Comparison of ENCODE assay signal across 12 cellular contexts in the genomic region with DNA sequence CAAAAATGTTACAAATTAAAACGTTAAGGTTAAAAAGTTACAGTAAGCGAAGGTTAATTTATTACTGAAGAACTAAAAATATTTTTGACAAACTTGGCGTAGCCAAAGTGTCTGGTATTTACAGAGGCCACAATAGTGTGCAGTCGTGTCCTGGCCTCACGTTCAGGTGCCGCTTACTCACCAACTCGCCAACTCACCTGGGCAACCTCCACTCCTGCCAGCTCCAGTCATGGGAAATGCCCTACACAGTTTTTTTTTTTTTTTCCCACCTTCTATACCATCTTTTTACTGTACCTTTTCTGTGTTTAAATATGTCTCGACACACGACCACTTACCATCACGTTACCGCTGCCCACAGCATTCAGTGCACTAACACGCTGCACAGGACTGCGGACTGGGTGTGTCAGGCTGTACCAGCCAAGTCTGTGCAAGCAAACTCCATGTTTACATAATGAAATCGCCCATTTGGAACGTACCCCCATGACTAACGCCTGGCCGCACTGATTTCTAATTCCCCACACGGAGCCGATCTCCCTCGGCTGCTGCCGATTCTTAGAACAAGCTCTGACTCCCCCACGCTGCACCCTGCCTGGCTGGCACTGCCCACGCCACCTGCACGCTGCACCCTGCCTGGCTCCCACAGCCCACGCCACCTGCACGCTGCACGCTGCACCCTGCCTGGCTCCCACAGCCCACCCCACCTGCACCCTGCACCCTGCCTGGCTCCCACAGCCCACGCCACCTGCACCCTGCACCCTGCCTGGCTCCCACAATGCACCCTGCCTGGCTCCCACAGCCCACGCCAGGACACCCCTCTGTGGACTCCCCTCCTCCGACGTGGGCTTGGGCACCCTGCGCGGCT.
DNase-seq lines count a peak whose midpoint lies in the region; ATAC-seq and TF ChIP-seq lines count a peak whose summit lies in the region.
"Had no signal": no experiment of that assay in that cellular context is flagged by ENCODE, and none has a peak within 500 bp of the region (broad histone marks: within the 10 kb centered on the region; RNA-seq: fewer than 3 reads in every experiment).

No MANE protein-coding gene starts in this region.

- no peak overlapping the region for H3K27ac Mint-ChIP-seq in activated CD8-positive, alpha-beta T cell treated with anti-CD3 and anti-CD28 coated beads, Interleukin-2, amount 10 ng/mL, durations not matched to agents 7 days and 5 days
- H3K27ac Mint-ChIP-seq: activated CD4-positive, alpha-beta T cell treated with anti-CD3 and anti-CD28 coated beads, Interleukin-2, amount 10 ng/mL, durations not matched to agents 7 days and 5 days had no signal

- no peak for TF ChIP-seq CTCF in stomach (IDR thresholded peaks at IDR 0.05)

- H3K4me1 ChIP-seq in stomach (peaks cover 9 to 14% (median 13%) of the 10 kb centered on the region in 4 donors), HAP-1 (no peaks in the 10 kb centered on the region)
- H3K4me1 ChIP-seq: heart left ventricle had no signal

- H3K27ac ChIP-seq in stomach: peak overlapping the region; percentile 66 to 85 (median 81)
- H3K27ac ChIP-seq: heart left ventricle had no signal

- H3K9me3 Mint-ChIP-seq in activated CD8-positive, alpha-beta T cell treated with anti-CD3 and anti-CD28 coated beads, Interleukin-2, amount 10 ng/mL, durations not matched to agents 7 days and 5 days (ENCODE audit: insufficient read depth): no peaks in the 10 kb centered on the region
- H3K9me3 Mint-ChIP-seq: activated CD4-positive, alpha-beta T cell treated with anti-CD3 and anti-CD28 coated beads, Interleukin-2, amount 10 ng/mL, durations not matched to agents 7 days and 5 days; neural crest cell had no signal

- H3K4me3 Mint-ChIP-seq in activated CD8-positive, alpha-beta T cell treated with anti-CD3 and anti-CD28 coated beads, Interleukin-2, amount 10 ng/mL, durations not matched to agents 7 days and 5 days: no peak overlapping the region
- H3K4me3 Mint-ChIP-seq: activated CD4-positive, alpha-beta T cell treated with anti-CD3 and anti-CD28 coated beads, Interleukin-2, amount 10 ng/mL, durations not matched to agents 7 days and 5 days; neural crest cell had no signal

- POLR2A ChIA-PET in activated CD8-positive, alpha-beta T cell treated with anti-CD3 and anti-CD28 coated beads, Interleukin-2, amount 10 ng/mL, durations not matched to agents 7 days and 5 days (lab: Charles Lee): no interaction called here

- H3K27me3 Mint-ChIP-seq in activated CD8-positive, alpha-beta T cell treated with anti-CD3 and anti-CD28 coated beads, Interleukin-2, amount 10 ng/mL, durations not matched to agents 7 days and 5 days (ENCODE audit: low read depth): no peaks in the 10 kb centered on the region
- H3K27me3 Mint-ChIP-seq: activated CD4-positive, alpha-beta T cell treated with anti-CD3 and anti-CD28 coated beads, Interleukin-2, amount 10 ng/mL, durations not matched to agents 7 days and 5 days had no signal

- DNase-seq in HK-2 (ENCODE audit: unreplicated experiment) (peak; percentile 57), glomerular visceral epithelial cell (ENCODE audit: extremely low spot score) (peak; percentile 91), stomach (peak; percentile 73), HAP-1 (ENCODE audit: low spot score in 2 of 2) (no peak), OCI-M1 (lab: John Stamatoyannopoulos, UW) (no peak)
- DNase-seq in activated CD8-positive, alpha-beta T cell treated with anti-CD3 and anti-CD28 coated beads, Interleukin-2, amount 10 ng/mL, durations not matched to agents 7 days and 5 days: no peak
- DNase-seq: activated CD4-positive, alpha-beta T cell treated with anti-CD3 and anti-CD28 coated beads, Interleukin-2, amount 10 ng/mL, durations not matched to agents 7 days and 5 days; amniotic stem cell; heart left ventricle had no signal

- no peak for TF ChIP-seq POLR2A in stomach (IDR thresholded peaks at IDR 0.05)

- TF ChIP-seq EP300 in stomach (IDR thresholded peaks at IDR 0.05): no peak

- H3K4me1 Mint-ChIP-seq in activated CD8-positive, alpha-beta T cell treated with anti-CD3 and anti-CD28 coated beads, Interleukin-2, amount 10 ng/mL, durations not matched to agents 7 days and 5 days (ENCODE audit: low read depth): peaks cover 13% of the 10 kb centered on the region
- H3K4me1 Mint-ChIP-seq: neural crest cell had no signal

- CTCF ChIA-PET in activated CD8-positive, alpha-beta T cell treated with anti-CD3 and anti-CD28 coated beads, Interleukin-2, amount 10 ng/mL, durations not matched to agents 7 days and 5 days (lab: Charles Lee): interaction anchor here (0.7 kb wide), 1 partner anchor 114 kb away, joined by 3 read pairs; no protein-coding TSS in a partner anchor

- H3K36me3 Mint-ChIP-seq in activated CD8-positive, alpha-beta T cell treated with anti-CD3 and anti-CD28 coated beads, Interleukin-2, amount 10 ng/mL, durations not matched to agents 7 days and 5 days (ENCODE audit: low read depth): peaks cover 5% of the 10 kb centered on the region

- ATAC-seq in activated CD8-positive, alpha-beta T cell treated with anti-CD3 and anti-CD28 coated beads, Interleukin-2, amount 10 ng/mL, durations not matched to agents 7 days and 5 days: peak; percentile 19
- no peak for ATAC-seq in GM19351 (IDR thresholded peaks at IDR 0.05; ENCODE audit: unreplicated experiment)
- ATAC-seq in HG03097 (IDR thresholded peaks at IDR 0.05; ENCODE audit: low FRiP score, unreplicated experiment): no peak

- 30 to 61% (median 40%) methylated on average over 28 to 33 of the region's 33 CpGs for WGBS in stomach, 5 donors

- no peaks in the 10 kb centered on the region for H3K27me3 ChIP-seq in stomach
- H3K27me3 ChIP-seq in HAP-1 (ENCODE audit: low read depth): no peaks in the 10 kb centered on the region
- H3K27me3 ChIP-seq: heart left ventricle had no signal

- peaks cover 0 to 64% (median 46%) of the 10 kb centered on the region in 4 donors for H3K36me3 ChIP-seq in stomach
- H3K36me3 ChIP-seq in HAP-1 (replicated peaks): peaks cover 5% of the 10 kb centered on the region; the same call in 1 of the 2 replicates

- H3K9me3 ChIP-seq in stomach (no peaks in the 10 kb centered on the region), HAP-1 (no peaks in the 10 kb centered on the region)
- H3K9me3 ChIP-seq: heart left ventricle had no signal

- in situ Hi-C loops in HAP-1 (cut with MboI; ENCODE audit: low sequenced_read_pairs): no loop called here

- no peak overlapping the region for H3K4me3 ChIP-seq in stomach
- no peak overlapping the region for H3K4me3 ChIP-seq in HAP-1
- H3K4me3 ChIP-seq: heart left ventricle had no signal

- intact Hi-C loops in stomach (cut with DNase I; ENCODE audit: low total_unique reads): no loop called here

Comparison
In these comparisons a context has a peak if more than half of its experiments do, and no peak if none do; other contexts are left out.
1. DNase-seq: peak in HK-2 (single experiment), glomerular visceral epithelial cell (single experiment) and stomach (single experiment); none in activated CD8-positive, alpha-beta T cell treated with anti-CD3 and anti-CD28 coated beads, Interleukin-2, amount 10 ng/mL, durations not matched to agents 7 days and 5 days (single experiment), HAP-1 (0 of 2) and OCI-M1 (single experiment).